8 cellular contexts compared by ENCODE assay signal in the genomic region with DNA sequence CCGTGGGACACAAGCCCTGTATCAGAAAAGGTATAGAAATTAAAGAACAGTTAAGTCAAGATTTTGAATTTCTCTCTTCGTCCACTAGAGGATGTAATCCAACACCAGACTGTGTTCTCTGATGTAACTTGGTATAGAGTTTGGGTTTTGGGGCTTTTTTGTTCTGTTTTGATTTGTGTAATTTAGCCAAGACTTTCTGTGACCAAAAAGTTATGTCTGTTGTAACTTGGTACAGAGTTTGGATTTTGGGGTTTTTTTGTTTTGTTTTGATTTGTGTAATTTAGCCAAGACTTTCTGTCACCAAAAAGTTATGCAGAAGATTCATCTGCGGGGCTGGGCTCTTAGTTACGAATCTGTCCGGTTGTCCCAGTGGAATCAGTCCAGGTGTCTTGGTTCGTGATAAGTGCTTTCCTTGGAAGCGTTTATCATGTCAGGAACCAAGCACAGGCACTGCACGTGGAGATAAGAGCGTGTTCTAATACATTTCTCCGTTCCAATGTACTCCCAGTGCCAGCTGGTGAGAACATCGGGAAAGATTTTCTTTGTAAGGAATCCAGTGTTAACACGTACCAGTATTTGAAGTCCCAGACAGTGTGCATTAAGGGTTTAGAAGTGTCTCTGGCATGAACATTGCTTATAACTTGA. TPM values are rescaled to one million over a fixed set of nuclear protein-coding genes. Genes with fewer than 3 reads are reported as not detected.
A peak's percentile ranks its signal among the peaks of the same experiment; 100 is the strongest.
DNase-seq lines count a peak whose midpoint lies in the region; ATAC-seq, FAIRE-seq and TF ChIP-seq lines count a peak whose summit lies in the region.

No MANE protein-coding gene starts in this region.

- peak; percentile 35 for TF ChIP-seq POLR2A in endothelial cell of umbilical vein (IDR thresholded peaks at IDR 0.05; ENCODE audit: low read depth, low read length)

- H3K4me1 ChIP-seq in endothelial cell of umbilical vein (ENCODE audit: control insufficient read depth, extremely low read depth, insufficient read depth, low read length), result peaks cover 50% of the 10 kb centered on the region
- peaks cover 0 to 21% of the 10 kb centered on the region in 2 donors for H3K4me1 ChIP-seq in naive thymus-derived CD4-positive, alpha-beta T cell (ENCODE audit: control insufficient read depth in 2 of 2, insufficient read depth in 2 of 2, low read length in 2 of 2)

- H3K4me1 Mint-ChIP-seq in activated naive CD4-positive, alpha-beta T cell treated with anti-CD3 and anti-CD28 coated beads, Interleukin-2, amount 10 ng/mL, durations not matched to agents 7 days and 5 days, result peaks cover 39% of the 10 kb centered on the region
- H3K4me1 Mint-ChIP-seq in naive thymus-derived CD4-positive, alpha-beta T cell, result peaks cover 21 to 54% (median 46%) of the 10 kb centered on the region in 7 donors

- peak overlapping the region; percentile 34 for H3K27ac Mint-ChIP-seq in activated naive CD4-positive, alpha-beta T cell treated with anti-CD3 and anti-CD28 coated beads, Interleukin-2, amount 10 ng/mL, durations not matched to agents 7 days and 5 days
- peak overlapping the region; percentile 40 to 96 (median 85) for H3K27ac Mint-ChIP-seq in naive thymus-derived CD4-positive, alpha-beta T cell

- no peak overlapping the region for H3K4me3 ChIP-seq in endothelial cell of umbilical vein (replicated peaks in 1 of 3; ENCODE audit: insufficient read depth in 1 of 3, low read depth in 1 of 3, low read length in 3 of 3)
- no peak overlapping the region for H3K4me3 ChIP-seq in naive thymus-derived CD4-positive, alpha-beta T cell (ENCODE audit: low read length)

- POLR2A ChIA-PET in RWPE1 (lab: Yijun Ruan, JAX; ENCODE audit: low non-redundant PET) (no interaction called here), endothelial cell of umbilical vein (lab: Charles Lee) (interaction anchor here (0.6 kb wide), 1 partner anchor 88 kb away, joined by 3 read pairs; no protein-coding TSS in a partner anchor)
- POLR2A ChIA-PET in naive thymus-derived CD4-positive, alpha-beta T cell (lab: Charles Lee), result no interaction called here

- H3K9me3 Mint-ChIP-seq in activated naive CD4-positive, alpha-beta T cell treated with anti-CD3 and anti-CD28 coated beads, Interleukin-2, amount 10 ng/mL, durations not matched to agents 7 days and 5 days, result no peaks in the 10 kb centered on the region
- H3K9me3 Mint-ChIP-seq in naive thymus-derived CD4-positive, alpha-beta T cell, result no peaks in the 10 kb centered on the region

- BruUV-seq in endothelial cell of umbilical vein (replicated peaks; lab: Mats Ljungman, UMichigan), result no TSS peak

- H2AFZ ChIP-seq in endothelial cell of umbilical vein (ENCODE audit: low read depth, low read length), result no peak overlapping the region

- peak overlapping the region; percentile 27 for H3K4me2 ChIP-seq in endothelial cell of umbilical vein (ENCODE audit: insufficient read depth, low read length)

- no peaks in the 10 kb centered on the region for H4K20me1 ChIP-seq in endothelial cell of umbilical vein (replicated peaks; ENCODE audit: control insufficient read depth, extremely low read depth, insufficient read depth, low read length)

- H3K9me1 ChIP-seq in endothelial cell of umbilical vein (replicated peaks; ENCODE audit: control insufficient read depth, extremely low read depth, insufficient read depth, low read length), result no peaks in the 10 kb centered on the region

- H3K9ac ChIP-seq in endothelial cell of umbilical vein (replicated peaks; ENCODE audit: extremely low read depth, insufficient read depth, low read length), result peak overlapping the region; percentile 18

- dilution Hi-C loops in endothelial cell of umbilical vein (cut with MboI; ENCODE audit: extremely low pct_ligation_motif_present, low sequenced_read_pairs), result no loop called here

- peak; percentile 98 for TF ChIP-seq CTCF in RWPE1 (conservative IDR thresholded peaks at IDR 0.05; ENCODE audit: low read depth)
- TF ChIP-seq CTCF in endothelial cell of umbilical vein (IDR thresholded peaks at IDR 0.05; ENCODE audit: extremely low read depth in 1 of 2, insufficient read depth in 1 of 2, low read depth in 1 of 2, low read length in 2 of 2), result peak; percentile 47 to 58

- H3K4me3 Mint-ChIP-seq in activated naive CD4-positive, alpha-beta T cell treated with anti-CD3 and anti-CD28 coated beads, Interleukin-2, amount 10 ng/mL, durations not matched to agents 7 days and 5 days, result no peak overlapping the region
- peak overlapping the region in 1 of 10 donors; percentile 16 for H3K4me3 Mint-ChIP-seq in naive thymus-derived CD4-positive, alpha-beta T cell

- peaks cover 59% of the 10 kb centered on the region for H3K79me2 ChIP-seq in endothelial cell of umbilical vein (ENCODE audit: control insufficient read depth, insufficient read depth, low read length)

- no peak for DNase-seq in activated naive CD4-positive, alpha-beta T cell treated with anti-CD3 and anti-CD28 coated beads, Interleukin-2, amount 10 ng/mL, durations not matched to agents 7 days and 5 days
- no peak for DNase-seq in activated naive CD4-positive, alpha-beta T cell (lab: John Stamatoyannopoulos, UW)
- peak; percentile 39 for DNase-seq in RWPE1 (ENCODE audit: low spot score)
- DNase-seq in endothelial cell of umbilical vein (ENCODE audit: low read depth, low spot score), result peak; percentile 78
- DNase-seq in naive thymus-derived CD4-positive, alpha-beta T cell, result peak in 5 of 9 donors; percentile 25 to 52 (median 33)
- no peak for DNase-seq in activated CD8-positive, alpha-beta memory T cell treated with anti-CD3 and anti-CD28 coated beads, Interleukin-2, amount 50 U/mL, for 4 hours
- no peak for DNase-seq in activated CD4-positive, CD25-positive, alpha-beta regulatory T cell treated with anti-CD3 and anti-CD28 coated beads, Interleukin-2, amount 50 U/mL, for 72 hours

- H3K27ac ChIP-seq in RWPE1 (peak overlapping the region; percentile 49), endothelial cell of umbilical vein (ENCODE audit: insufficient read depth, low read depth, low read length) (peak overlapping the region; percentile 86)
- H3K27ac ChIP-seq in naive thymus-derived CD4-positive, alpha-beta T cell (ENCODE audit: low read depth, low read length), result no peak overlapping the region

- no peaks in the 10 kb centered on the region for H3K9me3 ChIP-seq in endothelial cell of umbilical vein (replicated peaks; ENCODE audit: control insufficient read depth, insufficient read depth, low read length)
- H3K9me3 ChIP-seq in naive thymus-derived CD4-positive, alpha-beta T cell (ENCODE audit: control insufficient read depth in 2 of 3, low read length in 3 of 3), result no peaks in the 10 kb centered on the region

- peak; percentile 83 for FAIRE-seq in endothelial cell of umbilical vein (lab: Jason Lieb, UNC)

- intact Hi-C loops in endothelial cell of umbilical vein (cut with micrococcal nuclease), result loop anchor here (1.0 kb wide), 3 partner anchors 12 to 44 kb away; partner anchors contain the start of gene SEC14L1
- intact Hi-C loops in naive thymus-derived CD4-positive, alpha-beta T cell (cut with micrococcal nuclease), result loop anchor here (1.0 to 2.0 kb wide), 3 partner anchors 44 to 118 kb away; partner anchors contain the start of gene SEC14L1 (in 2 of the 2)

- ATAC-seq in naive thymus-derived CD4-positive, alpha-beta T cell, result peak; percentile 57
- ATAC-seq in activated CD4-positive, CD25-positive, alpha-beta regulatory T cell treated with anti-CD3 and anti-CD28 coated beads, Interleukin-2, amount 50 U/mL, for 24 hours, result no peak

- H3K36me3 Mint-ChIP-seq in activated naive CD4-positive, alpha-beta T cell treated with anti-CD3 and anti-CD28 coated beads, Interleukin-2, amount 10 ng/mL, durations not matched to agents 7 days and 5 days, result peaks cover 37% of the 10 kb centered on the region
- H3K36me3 Mint-ChIP-seq in naive thymus-derived CD4-positive, alpha-beta T cell, result peaks cover 3 to 23% (median 20%) of the 10 kb centered on the region in 5 donors

- H3K36me3 ChIP-seq in endothelial cell of umbilical vein (ENCODE audit: control insufficient read depth in 2 of 2, extremely low read depth in 1 of 2, insufficient read depth in 2 of 2, low read length in 2 of 2), result peaks cover 32 to 44% of the 10 kb centered on the region in 2 experiments
- H3K36me3 ChIP-seq in naive thymus-derived CD4-positive, alpha-beta T cell (ENCODE audit: control insufficient read depth in 2 of 3, insufficient read depth in 3 of 3, low read length in 3 of 3), result peaks cover 8 to 35% (median 10%) of the 10 kb centered on the region in 3 experiments

- H3K27me3 Mint-ChIP-seq in activated naive CD4-positive, alpha-beta T cell treated with anti-CD3 and anti-CD28 coated beads, Interleukin-2, amount 10 ng/mL, durations not matched to agents 7 days and 5 days, result no peaks in the 10 kb centered on the region
- H3K27me3 Mint-ChIP-seq in naive thymus-derived CD4-positive, alpha-beta T cell, result no peaks in the 10 kb centered on the region

- CTCF ChIA-PET in activated naive CD4-positive, alpha-beta T cell treated with anti-CD3 and anti-CD28 coated beads, Interleukin-2, amount 10 ng/mL, durations not matched to agents 7 days and 5 days (lab: Charles Lee), result interaction anchor here (1.3 kb wide), 1 partner anchor 139 kb away, joined by 4 read pairs; no protein-coding TSS in a partner anchor
- CTCF ChIA-PET in RWPE1 (lab: Yijun Ruan, JAX) (interaction anchor here (0.7 to 1.0 kb wide), 2 partner anchors 13 to 580 kb away, joined by 3 to 4 read pairs; no protein-coding TSS in a partner anchor), endothelial cell of umbilical vein (lab: Charles Lee) (interaction anchor here (0.6 to 2.7 kb wide), 12 partner anchors 13 to 112 kb away, joined by 3 to 20 read pairs (median 4); partner anchors contain the start of gene SEC14L1)
- CTCF ChIA-PET in naive thymus-derived CD4-positive, alpha-beta T cell (lab: Charles Lee), result no interaction called here

- H3K27me3 ChIP-seq in endothelial cell of umbilical vein (ENCODE audit: control insufficient read depth in 2 of 2, insufficient read depth in 2 of 2, low read length in 2 of 2), result no peaks in the 10 kb centered on the region
- H3K27me3 ChIP-seq in naive thymus-derived CD4-positive, alpha-beta T cell (ENCODE audit: control insufficient read depth in 2 of 2, insufficient read depth in 2 of 2, low read length in 2 of 2), result no peaks in the 10 kb centered on the region

TF ChIP-seq in endothelial cell of umbilical vein, 7 proteins besides CTCF, POLR2A, EP300 and RAD21 (continues in another document):
- TF ChIP-seq JUN (IDR thresholded peaks at IDR 0.05; ENCODE audit: borderline replicate concordance, insufficient read depth, insufficient read length, low read depth), result no peak

RNA-seq across cellular contexts. Expression of gene SEC14L1, which starts 44.1 kb away (rescaled TPM):
- 606 and 631 TPM in 2 replicates for total RNA-seq in endothelial cell of umbilical vein
- polyA plus RNA-seq in endothelial cell of umbilical vein, result 215 and 276 TPM in 2 replicates
- 185 and 188 TPM in 2 replicates for polyA plus RNA-seq in endothelial cell of umbilical vein (2011; cell fraction: cytosol; rRNA removed)
- polyA plus RNA-seq in endothelial cell of umbilical vein (2011; cell fraction: nucleus; rRNA removed), result 360 and 367 TPM in 2 replicates
- 277 and 279 TPM in 2 replicates for polyA plus RNA-seq in endothelial cell of umbilical vein (2012)
- 250 TPM in 2 replicates for polyA minus RNA-seq in endothelial cell of umbilical vein
- 19.9 TPM for polyA minus RNA-seq in endothelial cell of umbilical vein (2011; cell fraction: cytosol; rRNA and poly(A)+ RNA removed)
- 378 and 398 TPM in 2 replicates for polyA minus RNA-seq in endothelial cell of umbilical vein (2011; cell fraction: nucleus; rRNA and poly(A)+ RNA removed)
- total RNA-seq in naive thymus-derived CD4-positive, alpha-beta T cell, result 100 to 1,000 TPM in 1 of 5 experiments, 10 to 100 TPM in 4; 25.0 to 103 (median 77.3) TPM
- 1 to 10 TPM; 7.0 to 10.0 TPM for polyA plus RNA-seq in naive thymus-derived CD4-positive, alpha-beta T cell

Comparison
In these comparisons a context has a peak if more than half of its experiments do, and no peak if none do; other contexts are left out.
1. DNase-seq: peak in RWPE1 (single experiment), endothelial cell of umbilical vein (single experiment) and naive thymus-derived CD4-positive, alpha-beta T cell (5 of 9); none in activated naive CD4-positive, alpha-beta T cell treated with anti-CD3 and anti-CD28 coated beads, Interleukin-2, amount 10 ng/mL, durations not matched to agents 7 days and 5 days (single experiment), activated naive CD4-positive, alpha-beta T cell (0 of 4), activated CD8-positive, alpha-beta memory T cell treated with anti-CD3 and anti-CD28 coated beads, Interleukin-2, amount 50 U/mL, for 4 hours (single experiment) and activated CD4-positive, CD25-positive, alpha-beta regulatory T cell treated with anti-CD3 and anti-CD28 coated beads, Interleukin-2, amount 50 U/mL, for 72 hours (single experiment).